Comparison of ENCODE assay signal across 11 cellular contexts in the genomic region with DNA sequence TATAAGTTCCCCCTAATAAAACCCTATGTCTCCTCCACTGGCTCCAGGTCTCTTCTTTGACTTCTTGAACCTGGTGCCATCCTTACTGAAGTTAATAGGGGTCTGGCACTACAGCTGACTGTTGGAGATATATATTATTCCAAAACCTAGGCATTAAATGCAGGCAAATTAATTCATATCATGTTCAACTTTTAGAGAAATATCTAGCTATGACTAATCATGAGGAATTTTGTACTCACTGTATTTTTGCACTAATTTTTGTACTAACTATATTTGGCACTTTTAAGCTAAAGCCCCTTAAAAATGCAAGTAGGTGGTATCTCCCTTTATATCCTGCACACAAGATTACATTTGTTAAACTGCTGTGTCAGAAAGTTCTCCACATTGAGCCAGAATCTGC. TPM values are rescaled to one million over a fixed set of nuclear protein-coding genes. Genes with fewer than 3 reads are reported as not detected.
"Had no signal": no experiment of that assay in that cellular context is flagged by ENCODE, and none has a peak within 500 bp of the region (broad histone marks: within the 10 kb centered on the region; RNA-seq: fewer than 3 reads in every experiment).

No MANE protein-coding gene starts in this region.

- H3K36me3 Mint-ChIP-seq: IgD-negative memory B cell had no signal

- H3K27ac ChIP-seq: GM23248, HL-60 had no signal

- H2AFZ ChIP-seq: GM23248 had no signal

- H3K4me3 Mint-ChIP-seq: H9, HFFc6, IgD-negative memory B cell had no signal

- DNase-seq: GM23248, GOT3, H9, HCEC 1CT, HFFc6, KG1 had no signal

- H3K9ac ChIP-seq: GM23248 had no signal

- H3K27ac Mint-ChIP-seq: H9, HFFc6, IgD-negative memory B cell had no signal

- H3K9me3 Mint-ChIP-seq: HFFc6, IgD-negative memory B cell had no signal

- H3K4me1 Mint-ChIP-seq: IgD-negative memory B cell had no signal

- H3K4me3 ChIP-seq: GM23248 had no signal

- FAIRE-seq: H54, HepG2 had no signal

RNA-seq across cellular contexts. Expression of a gene that starts 10.9 kb away (rescaled TPM):
- total RNA-seq: GM23248, HepG2, HFFc6, HT1080 had no signal
- polyA plus RNA-seq: GM23248, HepG2, IgD-negative memory B cell had no signal

RNA-seq across cellular contexts. Expression of a gene that starts 19.3 kb away (rescaled TPM):
- total RNA-seq: GM23248, HepG2, HFFc6, HT1080 had no signal
- polyA plus RNA-seq: GM23248, HepG2, IgD-negative memory B cell had no signal

RNA-seq across cellular contexts. Expression of a gene that starts 26.5 kb away (rescaled TPM):
- total RNA-seq: GM23248, H9, HepG2, HFFc6, HT1080 had no signal
- polyA plus RNA-seq: GM23248, HepG2 had no signal

RNA-seq across cellular contexts. Expression of a gene that starts 51.5 kb away (rescaled TPM):
- total RNA-seq: HepG2, HFFc6, HT1080 had no signal
- polyA plus RNA-seq: HepG2 had no signal
